12 cellular contexts compared by ENCODE assay signal in genomic region chr7:120421151-120421651, GRCh38.
A peak's percentile ranks its signal among the peaks of the same experiment; 100 is the strongest.
DNase-seq lines count a peak whose midpoint lies in the region; ATAC-seq and TF ChIP-seq lines count a peak whose summit lies in the region.
"Had no signal": no experiment of that assay in that cellular context is flagged by ENCODE, and none has a peak within 500 bp of the region (broad histone marks: within the 10 kb centered on the region; RNA-seq: fewer than 3 reads in every experiment).

No MANE protein-coding gene starts in this region.

- H3K4me1 ChIP-seq in esophagus squamous epithelium = no peaks in the 10 kb centered on the region

- DNase-seq in H4 (ENCODE audit: low spot score) (no peak), NCI-H128 (lab: John Stamatoyannopoulos, UW; ENCODE audit: unreplicated experiment) (no peak), esophagus squamous epithelium (lab: John Stamatoyannopoulos, UW) (no peak)
- no peak for DNase-seq in stimulated activated naive CD8-positive, alpha-beta T cell treated with anti-CD3 and anti-CD28 coated beads, Interleukin-15, Interleukin-2, amounts not matched to agents 100 U/mL and 50 U/mL, for 24 hours
- DNase-seq: endodermal cell, NCI-H146 had no signal

- no peaks in the 10 kb centered on the region for H3K36me3 ChIP-seq in esophagus squamous epithelium

- intact Hi-C loops in esophagus squamous epithelium (cut with DNase I) = no loop called here

- ATAC-seq in GM18508 (IDR thresholded peaks at IDR 0.05; ENCODE audit: insufficient read depth, unreplicated experiment) (peak; percentile 95), GM19468 (IDR thresholded peaks at IDR 0.05; ENCODE audit: extremely low read depth, unreplicated experiment) (peak; percentile 95), HG02938 (IDR thresholded peaks at IDR 0.05; ENCODE audit: unreplicated experiment) (peak; percentile 97), HG03565 (IDR thresholded peaks at IDR 0.05; ENCODE audit: unreplicated experiment) (peak; percentile 94)
- no peak for ATAC-seq in stimulated activated naive CD8-positive, alpha-beta T cell treated with anti-CD3 and anti-CD28 coated beads, Interleukin-15, Interleukin-2, amounts not matched to agents 100 U/mL and 50 U/mL, for 24 hours
- ATAC-seq: Panc1 had no signal

- TF ChIP-seq CTCF in esophagus squamous epithelium (IDR thresholded peaks at IDR 0.05) = no peak

- H3K27me3 ChIP-seq in esophagus squamous epithelium = no peaks in the 10 kb centered on the region
- H3K27me3 ChIP-seq: hepatocyte had no signal

- no peak overlapping the region for H3K27ac ChIP-seq in esophagus squamous epithelium
- H3K27ac ChIP-seq: hepatocyte had no signal

- TF ChIP-seq POLR2A in esophagus squamous epithelium (IDR thresholded peaks at IDR 0.05) = no peak

- WGBS in esophagus squamous epithelium, 2 donors = 71 to 75% methylated on average over 2 of the region's 2 CpGs

- H3K9me3 ChIP-seq in esophagus squamous epithelium = no peaks in the 10 kb centered on the region

- no peak overlapping the region for H3K4me3 ChIP-seq in esophagus squamous epithelium
- H3K4me3 ChIP-seq: hepatocyte had no signal
